In genomic region chr17:81396722-81397313, GRCh38 we compare ENCODE assay signal across 8 cellular contexts. TPM values are rescaled to one million over a fixed set of nuclear protein-coding genes. Genes with fewer than 3 reads are reported as not detected.
DNase-seq lines count a peak whose midpoint lies in the region; ATAC-seq and TF ChIP-seq lines count a peak whose summit lies in the region.

No MANE protein-coding gene starts in this region.

- peak overlapping the region; percentile 95 for H3K9ac ChIP-seq in SK-N-SH

- TF ChIP-seq EP300 in SK-N-SH (IDR thresholded peaks at IDR 0.05; ENCODE audit: borderline replicate concordance in 1 of 2, low read depth in 1 of 2, low read length in 1 of 2) = no peak

- DNase-seq in AG10803 (ENCODE audit: low read depth) = peak; percentile 28
- DNase-seq in HT-29 (ENCODE audit: low spot score) = peak; percentile 43
- DNase-seq in SK-N-SH = peak; percentile 67
- no peak for DNase-seq in coronary artery (ENCODE audit: low spot score)
- peak; percentile 68 to 70 for DNase-seq in lung microvascular endothelial cell (ENCODE audit: low read depth in 2 of 2)
- no peak for DNase-seq in type B pancreatic cell (ENCODE audit: extremely low spot score, unreplicated experiment)
- no peak for DNase-seq in putamen (ENCODE audit: low spot score)

- peaks cover 9% of the 10 kb centered on the region for H3K36me3 Mint-ChIP-seq in type B pancreatic cell

- H3K9me3 ChIP-seq in SK-N-SH = no peaks in the 10 kb centered on the region

- H3K4me3 Mint-ChIP-seq in type B pancreatic cell = peak overlapping the region; percentile 97

- TF ChIP-seq CTCF in AG10803 (conservative IDR thresholded peaks at IDR 0.05; ENCODE audit: low read length) (no peak), SK-N-SH (IDR thresholded peaks at IDR 0.05) (no peak), coronary artery (IDR thresholded peaks at IDR 0.05) (no peak), type B pancreatic cell (conservative IDR thresholded peaks at IDR 0.05) (no peak)

- peak overlapping the region; percentile 79 for H3K27ac Mint-ChIP-seq in type B pancreatic cell

- no peaks in the 10 kb centered on the region for H3K9me2 ChIP-seq in SK-N-SH

- H3K4me3 ChIP-seq in AG10803 (ENCODE audit: low read length) (peak overlapping the region; percentile 74), SK-N-SH (ENCODE audit: low read depth in 2 of 2, low read length in 1 of 2) (peak overlapping the region; percentile 60 to 80), coronary artery (peak overlapping the region; percentile 97)

- peaks cover 17% of the 10 kb centered on the region for H4K20me1 ChIP-seq in SK-N-SH (ENCODE audit: insufficient read depth)

- peaks cover 10% of the 10 kb centered on the region for H3K27me3 Mint-ChIP-seq in type B pancreatic cell

- CTCF ChIA-PET in SK-N-SH (lab: Yijun Ruan, JAX) = interaction anchor here (0.6 to 8.6 kb wide), 25 partner anchors 11 to 204 kb away, joined by 3 to 104 read pairs (median 5); no protein-coding TSS in a partner anchor

- 2% methylated on average over 51 of the region's 61 CpGs for WGBS in SK-N-SH (ENCODE audit: low lambda C conversion rate)

- H2AFZ ChIP-seq in SK-N-SH (ENCODE audit: low read depth) = peak overlapping the region; percentile 78

- H3K4me1 Mint-ChIP-seq in type B pancreatic cell (ENCODE audit: unreplicated experiment) = peaks cover 31% of the 10 kb centered on the region

- TF ChIP-seq RAD21 in SK-N-SH (IDR thresholded peaks at IDR 0.05; ENCODE audit: low read length) = no peak

- POLR2A ChIA-PET in SK-N-SH (lab: Yijun Ruan, JAX) = interaction anchor here (1.6 to 3.6 kb wide), 4 partner anchors 23 to 88 kb away, joined by 4 to 28 read pairs (median 12); no protein-coding TSS in a partner anchor

- H3K36me3 ChIP-seq in SK-N-SH (replicated peaks in 1 of 2; ENCODE audit: control insufficient read depth in 1 of 2, insufficient read depth in 2 of 2, low read length in 1 of 2) = no peaks in the 10 kb centered on the region

- H3K27ac ChIP-seq in SK-N-SH (ENCODE audit: low read depth in 2 of 2, low read length in 1 of 2) (peak overlapping the region; percentile 83 to 89), coronary artery (peak overlapping the region; percentile 97 to 99)

- no peaks in the 10 kb centered on the region for H3K9me3 Mint-ChIP-seq in type B pancreatic cell

- peaks cover 36 to 73% of the 10 kb centered on the region in 2 experiments for H3K4me1 ChIP-seq in SK-N-SH (ENCODE audit: control insufficient read depth in 1 of 2, insufficient read depth in 2 of 2, low read depth in 1 of 2, low read length in 1 of 2)

- H3K27me3 ChIP-seq in SK-N-SH (ENCODE audit: insufficient read depth) = no peaks in the 10 kb centered on the region

- H3K4me2 ChIP-seq in SK-N-SH = peak overlapping the region; percentile 93

- H3F3A ChIP-seq in SK-N-SH (replicated peaks; ENCODE audit: insufficient read depth) = peaks cover 31% of the 10 kb centered on the region

- no peak for ATAC-seq in GM21381 (IDR thresholded peaks at IDR 0.05; ENCODE audit: unreplicated experiment)

- peaks cover 71% of the 10 kb centered on the region for H3K79me2 ChIP-seq in SK-N-SH (ENCODE audit: insufficient read depth)

TF ChIP-seq in SK-N-SH, 30 proteins besides CTCF, POLR2A, EP300 and RAD21:
- no peak for TF ChIP-seq MEF2A (IDR thresholded peaks at IDR 0.05; ENCODE audit: borderline replicate concordance, low read depth)
- peak; percentile 28; the same call in 1 of the 2 replicates for TF ChIP-seq FOXM1 (IDR thresholded peaks at IDR 0.05; ENCODE audit: low read depth)
- TF ChIP-seq YY1 (IDR thresholded peaks at IDR 0.05; ENCODE audit: low read depth) = no peak
- TF ChIP-seq TAF1 (IDR thresholded peaks at IDR 0.05; ENCODE audit: borderline replicate concordance, low read depth, low read length) = peak; percentile 45; the same call in 1 of the 2 replicates
- TF ChIP-seq TCF12 (IDR thresholded peaks at IDR 0.05) = 0 out of 2 replicates have a peak, but pooled peaks have one; percentile 2
- TF ChIP-seq POLR2AphosphoS5 (IDR thresholded peaks at IDR 0.05; ENCODE audit: low read depth, low read length) = 0 out of 2 replicates have a peak, but pooled peaks have one; percentile 13

RNA-seq across cellular contexts. Expression of gene BAHCC1, which starts 1.6 kb away (rescaled TPM):
- 10.4 and 11.6 TPM in 2 replicates for total RNA-seq in HT-29 (2014; rRNA removed; shearing (Covaris generic))
- 3.6 and 6.4 TPM in 2 replicates for polyA plus RNA-seq in SK-N-SH (2012; rRNA removed)
- 1.4 and 4.3 TPM in 2 replicates for polyA plus RNA-seq in SK-N-SH (2012; cell fraction: cytosol; rRNA removed)
- 27.3 and 28.3 TPM in 2 replicates for polyA plus RNA-seq in SK-N-SH (2012; cell fraction: nucleus; rRNA removed)
- total RNA-seq in lung microvascular endothelial cell = 2.6 TPM in 2 replicates
- total RNA-seq in type B pancreatic cell (ENCODE audit: low replicate concordance) = 23.0 and 74.3 TPM in 2 replicates

Comparison
In these comparisons a context has a peak if more than half of its experiments do, and no peak if none do; other contexts are left out.
1. DNase-seq: peak in AG10803 (single experiment), HT-29 (single experiment), SK-N-SH (single experiment) and lung microvascular endothelial cell (2 of 2); none in coronary artery (single experiment), type B pancreatic cell (single experiment) and putamen (single experiment).
2. Peak in every context shown above with its lines, with median percentiles within 50 percentile points of each other: H3K4me3 ChIP-seq.